In the genomic region with DNA sequence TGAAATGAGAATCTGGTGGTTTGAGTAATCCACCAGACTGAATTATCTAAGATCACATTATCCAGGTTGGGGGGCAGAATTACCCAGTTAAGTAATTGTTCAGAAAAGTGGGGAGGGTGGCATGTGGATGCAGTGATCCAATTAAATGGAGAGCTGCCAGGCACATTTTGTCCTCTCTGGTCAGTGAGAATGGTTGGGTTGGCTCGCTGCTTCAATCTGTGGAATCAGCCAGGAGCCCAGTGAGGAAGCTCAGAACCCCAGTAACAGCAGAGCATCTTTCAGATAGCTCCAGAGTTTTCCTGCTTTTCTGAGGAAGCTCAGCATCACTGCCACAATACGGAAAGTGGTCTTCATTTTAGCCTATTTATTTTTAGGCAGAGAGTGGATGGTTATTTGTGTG, we compare ENCODE assay signal across 21 cellular contexts.
"Had no signal": no experiment of that assay in that cellular context is flagged by ENCODE, and none has a peak within 500 bp of the region (broad histone marks: within the 10 kb centered on the region; RNA-seq: fewer than 3 reads in every experiment).

No MANE protein-coding gene starts in this region.

- H3K9me3 ChIP-seq: transverse colon had no signal

- DNase-seq: activated CD4-positive, alpha-beta T cell treated with anti-CD3 and anti-CD28 coated beads for 1 hour; activated CD4-positive, alpha-beta T cell treated with anti-CD3 and anti-CD28 coated beads, Interleukin-2, amount 50 U/mL, for 1 hour; activated CD8-positive, alpha-beta T cell treated with anti-CD3 and anti-CD28 coated beads, Interleukin-2, amount 10 ng/mL, durations not matched to agents 7 days and 5 days; activated gamma-delta T cell; activated naive CD4-positive, alpha-beta T cell treated with anti-CD3 and anti-CD28 coated beads, Interleukin-2, amount 50 U/mL, for 16 hours; aorta; brain microvascular endothelial cell; cortex of kidney; effector CD4-positive, alpha-beta T cell; erythroblast; foreskin keratinocyte; left ventricle myocardium superior; mammary epithelial cell; nephron progenitor cell; right cardiac atrium; stimulated activated CD4-positive, alpha-beta T cell treated with anti-CD3 and anti-CD28 coated beads, Interleukin-12 subunit alpha, Interleukin-12 subunit beta, amount 100 ng/mL, for 4 hours; stimulated activated CD4-positive, alpha-beta T cell treated with anti-CD3 and anti-CD28 coated beads, Interleukin-4, amount 100 ng/mL, for 4 hours; stimulated activated naive CD8-positive, alpha-beta T cell treated with anti-CD3 and anti-CD28 coated beads, Interleukin-15, Interleukin-2, amounts not matched to agents 100 U/mL and 50 U/mL, for 24 hours; T-cell; transverse colon had no signal

- H3K27me3 ChIP-seq: brain microvascular endothelial cell, foreskin keratinocyte, transverse colon had no signal

- H3K36me3 ChIP-seq: brain microvascular endothelial cell, transverse colon had no signal

- H3K4me1 ChIP-seq: parathyroid adenoma, transverse colon had no signal

- H3K4me3 ChIP-seq: transverse colon had no signal

- H3K27ac ChIP-seq: brain microvascular endothelial cell, foreskin keratinocyte, parathyroid adenoma, transverse colon had no signal

- ATAC-seq: activated CD8-positive, alpha-beta T cell treated with anti-CD3 and anti-CD28 coated beads, Interleukin-2, amount 10 ng/mL, durations not matched to agents 7 days and 5 days; foreskin keratinocyte; left ventricle myocardium superior; right cardiac atrium; stimulated activated naive CD8-positive, alpha-beta T cell treated with anti-CD3 and anti-CD28 coated beads, Interleukin-15, Interleukin-2, amounts not matched to agents 100 U/mL and 50 U/mL, for 24 hours; T-cell had no signal
